1 cellular context compared by ENCODE assay signal in the genomic region with DNA sequence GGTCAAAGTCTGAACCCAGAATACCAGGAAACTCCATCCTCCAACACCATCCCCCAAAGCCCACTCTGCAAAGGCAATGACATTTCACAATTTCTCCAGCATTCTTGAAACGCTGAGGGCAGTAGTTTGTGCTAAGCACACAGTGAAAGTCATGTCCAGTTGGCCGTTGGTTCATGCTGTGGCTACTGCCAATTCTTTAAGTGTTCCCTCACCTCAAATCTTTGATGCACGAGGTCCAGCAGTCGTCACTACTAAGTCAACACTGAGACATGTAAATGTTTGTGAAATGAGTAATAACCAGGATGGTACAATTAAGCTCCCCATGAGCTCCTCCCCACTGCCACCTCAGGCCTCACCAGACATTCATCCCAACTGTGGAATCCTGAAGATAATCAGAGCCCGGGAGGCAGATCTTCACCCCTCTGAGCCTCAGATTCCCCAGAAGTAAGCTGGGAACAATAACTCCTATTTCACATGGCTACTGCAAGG.
TF ChIP-seq lines count a peak whose summit lies in the region.

No MANE protein-coding gene starts in this region.

TF ChIP-seq in HepG2, 621 proteins besides CTCF, POLR2A, EP300 and RAD21 (continued from another document and continues in another):
- TF ChIP-seq, protein P1, sequence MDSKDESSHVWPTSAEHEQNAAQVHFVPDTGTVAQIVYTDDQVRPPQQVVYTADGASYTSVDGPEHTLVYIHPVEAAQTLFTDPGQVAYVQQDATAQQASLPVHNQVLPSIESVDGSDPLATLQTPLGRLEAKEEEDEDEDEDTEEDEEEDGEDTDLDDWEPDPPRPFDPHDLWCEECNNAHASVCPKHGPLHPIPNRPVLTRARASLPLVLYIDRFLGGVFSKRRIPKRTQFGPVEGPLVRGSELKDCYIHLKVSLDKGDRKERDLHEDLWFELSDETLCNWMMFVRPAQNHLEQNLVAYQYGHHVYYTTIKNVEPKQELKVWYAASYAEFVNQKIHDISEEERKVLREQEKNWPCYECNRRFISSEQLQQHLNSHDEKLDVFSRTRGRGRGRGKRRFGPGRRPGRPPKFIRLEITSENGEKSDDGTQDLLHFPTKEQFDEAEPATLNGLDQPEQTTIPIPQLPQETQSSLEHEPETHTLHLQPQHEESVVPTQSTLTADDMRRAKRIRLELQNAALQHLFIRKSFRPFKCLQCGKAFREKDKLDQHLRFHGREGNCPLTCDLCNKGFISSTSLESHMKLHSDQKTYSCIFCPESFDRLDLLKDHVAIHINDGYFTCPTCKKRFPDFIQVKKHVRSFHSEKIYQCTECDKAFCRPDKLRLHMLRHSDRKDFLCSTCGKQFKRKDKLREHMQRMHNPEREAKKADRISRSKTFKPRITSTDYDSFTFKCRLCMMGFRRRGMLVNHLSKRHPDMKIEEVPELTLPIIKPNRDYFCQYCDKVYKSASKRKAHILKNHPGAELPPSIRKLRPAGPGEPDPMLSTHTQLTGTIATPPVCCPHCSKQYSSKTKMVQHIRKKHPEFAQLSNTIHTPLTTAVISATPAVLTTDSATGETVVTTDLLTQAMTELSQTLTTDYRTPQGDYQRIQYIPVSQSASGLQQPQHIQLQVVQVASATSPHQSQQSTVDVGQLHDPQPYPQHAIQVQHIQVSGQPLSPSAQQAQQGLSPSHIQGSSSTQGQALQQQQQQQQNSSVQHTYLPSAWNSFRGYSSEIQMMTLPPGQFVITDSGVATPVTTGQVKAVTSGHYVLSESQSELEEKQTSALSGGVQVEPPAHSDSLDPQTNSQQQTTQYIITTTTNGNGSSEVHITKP (CRISPR knock-in tag; IDR thresholded peaks at IDR 0.05; ENCODE audit: low read depth) = peak; percentile 81
- TF ChIP-seq, protein P2, sequence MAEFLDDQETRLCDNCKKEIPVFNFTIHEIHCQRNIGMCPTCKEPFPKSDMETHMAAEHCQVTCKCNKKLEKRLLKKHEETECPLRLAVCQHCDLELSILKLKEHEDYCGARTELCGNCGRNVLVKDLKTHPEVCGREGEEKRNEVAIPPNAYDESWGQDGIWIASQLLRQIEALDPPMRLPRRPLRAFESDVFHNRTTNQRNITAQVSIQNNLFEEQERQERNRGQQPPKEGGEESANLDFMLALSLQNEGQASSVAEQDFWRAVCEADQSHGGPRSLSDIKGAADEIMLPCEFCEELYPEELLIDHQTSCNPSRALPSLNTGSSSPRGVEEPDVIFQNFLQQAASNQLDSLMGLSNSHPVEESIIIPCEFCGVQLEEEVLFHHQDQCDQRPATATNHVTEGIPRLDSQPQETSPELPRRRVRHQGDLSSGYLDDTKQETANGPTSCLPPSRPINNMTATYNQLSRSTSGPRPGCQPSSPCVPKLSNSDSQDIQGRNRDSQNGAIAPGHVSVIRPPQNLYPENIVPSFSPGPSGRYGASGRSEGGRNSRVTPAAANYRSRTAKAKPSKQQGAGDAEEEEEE (CRISPR knock-in tag; IDR thresholded peaks at IDR 0.05; ENCODE audit: borderline replicate concordance) = no peak
- no peak for TF ChIP-seq NCOA1 (CRISPR knock-in tag; IDR thresholded peaks at IDR 0.05)
- TF ChIP-seq, protein P3, sequence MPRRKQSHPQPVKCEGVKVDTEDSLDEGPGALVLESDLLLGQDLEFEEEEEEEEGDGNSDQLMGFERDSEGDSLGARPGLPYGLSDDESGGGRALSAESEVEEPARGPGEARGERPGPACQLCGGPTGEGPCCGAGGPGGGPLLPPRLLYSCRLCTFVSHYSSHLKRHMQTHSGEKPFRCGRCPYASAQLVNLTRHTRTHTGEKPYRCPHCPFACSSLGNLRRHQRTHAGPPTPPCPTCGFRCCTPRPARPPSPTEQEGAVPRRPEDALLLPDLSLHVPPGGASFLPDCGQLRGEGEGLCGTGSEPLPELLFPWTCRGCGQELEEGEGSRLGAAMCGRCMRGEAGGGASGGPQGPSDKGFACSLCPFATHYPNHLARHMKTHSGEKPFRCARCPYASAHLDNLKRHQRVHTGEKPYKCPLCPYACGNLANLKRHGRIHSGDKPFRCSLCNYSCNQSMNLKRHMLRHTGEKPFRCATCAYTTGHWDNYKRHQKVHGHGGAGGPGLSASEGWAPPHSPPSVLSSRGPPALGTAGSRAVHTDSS (CRISPR knock-in tag; conservative IDR thresholded peaks at IDR 0.05) = no peak
- peak; percentile 63; the same call in 1 of the 2 replicates for TF ChIP-seq ERF (CRISPR knock-in tag; IDR thresholded peaks at IDR 0.05)
- TF ChIP-seq ARID2 (CRISPR knock-in tag; IDR thresholded peaks at IDR 0.05; ENCODE audit: borderline replicate concordance) = no peak
- TF ChIP-seq ZNF577 (CRISPR knock-in tag; IDR thresholded peaks at IDR 0.05; ENCODE audit: borderline replicate concordance, low read depth) = no peak
- no peak for TF ChIP-seq ZNF782 (CRISPR knock-in tag; IDR thresholded peaks at IDR 0.05; ENCODE audit: borderline replicate concordance)
- TF ChIP-seq, protein P4, sequence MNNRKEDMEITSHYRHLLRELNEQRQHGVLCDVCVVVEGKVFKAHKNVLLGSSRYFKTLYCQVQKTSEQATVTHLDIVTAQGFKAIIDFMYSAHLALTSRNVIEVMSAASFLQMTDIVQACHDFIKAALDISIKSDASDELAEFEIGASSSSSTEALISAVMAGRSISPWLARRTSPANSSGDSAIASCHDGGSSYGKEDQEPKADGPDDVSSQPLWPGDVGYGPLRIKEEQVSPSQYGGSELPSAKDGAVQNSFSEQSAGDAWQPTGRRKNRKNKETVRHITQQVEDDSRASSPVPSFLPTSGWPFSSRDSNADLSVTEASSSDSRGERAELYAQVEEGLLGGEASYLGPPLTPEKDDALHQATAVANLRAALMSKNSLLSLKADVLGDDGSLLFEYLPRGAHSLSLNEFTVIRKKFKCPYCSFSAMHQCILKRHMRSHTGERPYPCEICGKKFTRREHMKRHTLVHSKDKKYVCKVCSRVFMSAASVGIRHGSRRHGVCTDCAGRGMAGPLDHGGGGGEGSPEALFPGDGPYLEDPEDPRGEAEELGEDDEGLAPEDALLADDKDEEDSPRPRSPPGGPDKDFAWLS (CRISPR knock-in tag; IDR thresholded peaks at IDR 0.05; ENCODE audit: borderline replicate concordance) = no peak
- TF ChIP-seq ATRX (CRISPR knock-in tag; IDR thresholded peaks at IDR 0.05; ENCODE audit: borderline replicate concordance) = no peak
- no peak for TF ChIP-seq HOXD1 (CRISPR knock-in tag; IDR thresholded peaks at IDR 0.05)
- no peak for TF ChIP-seq ZNF430 (CRISPR knock-in tag; IDR thresholded peaks at IDR 0.05)
- TF ChIP-seq ZNF432 (CRISPR knock-in tag; IDR thresholded peaks at IDR 0.05; ENCODE audit: borderline replicate concordance) = no peak
- TF ChIP-seq, protein P5, sequence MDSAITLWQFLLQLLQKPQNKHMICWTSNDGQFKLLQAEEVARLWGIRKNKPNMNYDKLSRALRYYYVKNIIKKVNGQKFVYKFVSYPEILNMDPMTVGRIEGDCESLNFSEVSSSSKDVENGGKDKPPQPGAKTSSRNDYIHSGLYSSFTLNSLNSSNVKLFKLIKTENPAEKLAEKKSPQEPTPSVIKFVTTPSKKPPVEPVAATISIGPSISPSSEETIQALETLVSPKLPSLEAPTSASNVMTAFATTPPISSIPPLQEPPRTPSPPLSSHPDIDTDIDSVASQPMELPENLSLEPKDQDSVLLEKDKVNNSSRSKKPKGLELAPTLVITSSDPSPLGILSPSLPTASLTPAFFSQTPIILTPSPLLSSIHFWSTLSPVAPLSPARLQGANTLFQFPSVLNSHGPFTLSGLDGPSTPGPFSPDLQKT (CRISPR knock-in tag; IDR thresholded peaks at IDR 0.05; ENCODE audit: borderline replicate concordance) = no peak
- TF ChIP-seq, protein P6, sequence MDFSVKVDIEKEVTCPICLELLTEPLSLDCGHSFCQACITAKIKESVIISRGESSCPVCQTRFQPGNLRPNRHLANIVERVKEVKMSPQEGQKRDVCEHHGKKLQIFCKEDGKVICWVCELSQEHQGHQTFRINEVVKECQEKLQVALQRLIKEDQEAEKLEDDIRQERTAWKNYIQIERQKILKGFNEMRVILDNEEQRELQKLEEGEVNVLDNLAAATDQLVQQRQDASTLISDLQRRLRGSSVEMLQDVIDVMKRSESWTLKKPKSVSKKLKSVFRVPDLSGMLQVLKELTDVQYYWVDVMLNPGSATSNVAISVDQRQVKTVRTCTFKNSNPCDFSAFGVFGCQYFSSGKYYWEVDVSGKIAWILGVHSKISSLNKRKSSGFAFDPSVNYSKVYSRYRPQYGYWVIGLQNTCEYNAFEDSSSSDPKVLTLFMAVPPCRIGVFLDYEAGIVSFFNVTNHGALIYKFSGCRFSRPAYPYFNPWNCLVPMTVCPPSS (IDR thresholded peaks at IDR 0.05) = no peak
- peak; percentile 71; the same call in 1 of the 2 replicates for TF ChIP-seq PPARG (CRISPR knock-in tag; conservative IDR thresholded peaks at IDR 0.05)
- no peak for TF ChIP-seq NFATC3 (CRISPR knock-in tag; IDR thresholded peaks at IDR 0.05)
- TF ChIP-seq, protein P7, sequence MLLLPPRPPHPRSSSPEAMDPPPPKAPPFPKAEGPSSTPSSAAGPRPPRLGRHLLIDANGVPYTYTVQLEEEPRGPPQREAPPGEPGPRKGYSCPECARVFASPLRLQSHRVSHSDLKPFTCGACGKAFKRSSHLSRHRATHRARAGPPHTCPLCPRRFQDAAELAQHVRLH (CRISPR knock-in tag; IDR thresholded peaks at IDR 0.05; ENCODE audit: borderline replicate concordance, low read depth) = 0 out of 2 replicates have a peak, but pooled peaks have one; percentile 63
- no peak for TF ChIP-seq GABPB1 (CRISPR knock-in tag; IDR thresholded peaks at IDR 0.05)
- no peak for TF ChIP-seq ZNF556 (CRISPR knock-in tag; IDR thresholded peaks at IDR 0.05; ENCODE audit: borderline replicate concordance)
- TF ChIP-seq, protein P8, sequence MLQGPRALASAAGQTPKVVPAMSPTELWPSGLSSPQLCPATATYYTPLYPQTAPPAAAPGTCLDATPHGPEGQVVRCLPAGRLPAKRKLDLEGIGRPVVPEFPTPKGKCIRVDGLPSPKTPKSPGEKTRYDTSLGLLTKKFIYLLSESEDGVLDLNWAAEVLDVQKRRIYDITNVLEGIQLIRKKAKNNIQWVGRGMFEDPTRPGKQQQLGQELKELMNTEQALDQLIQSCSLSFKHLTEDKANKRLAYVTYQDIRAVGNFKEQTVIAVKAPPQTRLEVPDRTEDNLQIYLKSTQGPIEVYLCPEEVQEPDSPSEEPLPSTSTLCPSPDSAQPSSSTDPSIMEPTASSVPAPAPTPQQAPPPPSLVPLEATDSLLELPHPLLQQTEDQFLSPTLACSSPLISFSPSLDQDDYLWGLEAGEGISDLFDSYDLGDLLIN (CRISPR knock-in tag; IDR thresholded peaks at IDR 0.05; ENCODE audit: borderline replicate concordance) = no peak
- no peak for TF ChIP-seq KLF12 (CRISPR knock-in tag; IDR thresholded peaks at IDR 0.05; ENCODE audit: borderline replicate concordance)
- TF ChIP-seq SMARCE1 (IDR thresholded peaks at IDR 0.05; ENCODE audit: borderline replicate concordance) = no peak
- no peak for TF ChIP-seq ZKSCAN1 (IDR thresholded peaks at IDR 0.05; ENCODE audit: low read length)
- peak; percentile 82 for TF ChIP-seq TBX2 (CRISPR knock-in tag; IDR thresholded peaks at IDR 0.05; ENCODE audit: borderline replicate concordance)
- no peak for TF ChIP-seq FLYWCH1 (CRISPR knock-in tag; IDR thresholded peaks at IDR 0.05)
- TF ChIP-seq MTF1 (CRISPR knock-in tag; IDR thresholded peaks at IDR 0.05) = no peak
- TF ChIP-seq TOPORS (CRISPR knock-in tag; IDR thresholded peaks at IDR 0.05) = no peak
- no peak for TF ChIP-seq ZNF296 (CRISPR knock-in tag; conservative IDR thresholded peaks at IDR 0.05)
- no peak for TF ChIP-seq ZSCAN30 (CRISPR knock-in tag; IDR thresholded peaks at IDR 0.05)
- no peak for TF ChIP-seq ZFP90 (CRISPR knock-in tag; IDR thresholded peaks at IDR 0.05; ENCODE audit: borderline replicate concordance)
- no peak for TF ChIP-seq RELA (CRISPR knock-in tag; IDR thresholded peaks at IDR 0.05)
- TF ChIP-seq, protein P9, sequence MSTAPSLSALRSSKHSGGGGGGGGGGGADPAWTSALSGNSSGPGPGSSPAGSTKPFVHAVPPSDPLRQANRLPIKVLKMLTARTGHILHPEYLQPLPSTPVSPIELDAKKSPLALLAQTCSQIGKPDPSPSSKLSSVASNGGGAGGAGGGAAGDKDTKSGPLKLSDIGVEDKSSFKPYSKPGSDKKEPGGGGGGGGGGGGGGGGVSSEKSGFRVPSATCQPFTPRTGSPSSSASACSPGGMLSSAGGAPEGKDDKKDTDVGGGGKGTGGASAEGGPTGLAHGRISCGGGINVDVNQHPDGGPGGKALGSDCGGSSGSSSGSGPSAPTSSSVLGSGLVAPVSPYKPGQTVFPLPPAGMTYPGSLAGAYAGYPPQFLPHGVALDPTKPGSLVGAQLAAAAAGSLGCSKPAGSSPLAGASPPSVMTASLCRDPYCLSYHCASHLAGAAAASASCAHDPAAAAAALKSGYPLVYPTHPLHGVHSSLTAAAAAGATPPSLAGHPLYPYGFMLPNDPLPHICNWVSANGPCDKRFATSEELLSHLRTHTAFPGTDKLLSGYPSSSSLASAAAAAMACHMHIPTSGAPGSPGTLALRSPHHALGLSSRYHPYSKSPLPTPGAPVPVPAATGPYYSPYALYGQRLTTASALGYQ (CRISPR knock-in tag; IDR thresholded peaks at IDR 0.05) = no peak
- no peak for TF ChIP-seq TBP (CRISPR knock-in tag; IDR thresholded peaks at IDR 0.05)
- TF ChIP-seq, protein P10, sequence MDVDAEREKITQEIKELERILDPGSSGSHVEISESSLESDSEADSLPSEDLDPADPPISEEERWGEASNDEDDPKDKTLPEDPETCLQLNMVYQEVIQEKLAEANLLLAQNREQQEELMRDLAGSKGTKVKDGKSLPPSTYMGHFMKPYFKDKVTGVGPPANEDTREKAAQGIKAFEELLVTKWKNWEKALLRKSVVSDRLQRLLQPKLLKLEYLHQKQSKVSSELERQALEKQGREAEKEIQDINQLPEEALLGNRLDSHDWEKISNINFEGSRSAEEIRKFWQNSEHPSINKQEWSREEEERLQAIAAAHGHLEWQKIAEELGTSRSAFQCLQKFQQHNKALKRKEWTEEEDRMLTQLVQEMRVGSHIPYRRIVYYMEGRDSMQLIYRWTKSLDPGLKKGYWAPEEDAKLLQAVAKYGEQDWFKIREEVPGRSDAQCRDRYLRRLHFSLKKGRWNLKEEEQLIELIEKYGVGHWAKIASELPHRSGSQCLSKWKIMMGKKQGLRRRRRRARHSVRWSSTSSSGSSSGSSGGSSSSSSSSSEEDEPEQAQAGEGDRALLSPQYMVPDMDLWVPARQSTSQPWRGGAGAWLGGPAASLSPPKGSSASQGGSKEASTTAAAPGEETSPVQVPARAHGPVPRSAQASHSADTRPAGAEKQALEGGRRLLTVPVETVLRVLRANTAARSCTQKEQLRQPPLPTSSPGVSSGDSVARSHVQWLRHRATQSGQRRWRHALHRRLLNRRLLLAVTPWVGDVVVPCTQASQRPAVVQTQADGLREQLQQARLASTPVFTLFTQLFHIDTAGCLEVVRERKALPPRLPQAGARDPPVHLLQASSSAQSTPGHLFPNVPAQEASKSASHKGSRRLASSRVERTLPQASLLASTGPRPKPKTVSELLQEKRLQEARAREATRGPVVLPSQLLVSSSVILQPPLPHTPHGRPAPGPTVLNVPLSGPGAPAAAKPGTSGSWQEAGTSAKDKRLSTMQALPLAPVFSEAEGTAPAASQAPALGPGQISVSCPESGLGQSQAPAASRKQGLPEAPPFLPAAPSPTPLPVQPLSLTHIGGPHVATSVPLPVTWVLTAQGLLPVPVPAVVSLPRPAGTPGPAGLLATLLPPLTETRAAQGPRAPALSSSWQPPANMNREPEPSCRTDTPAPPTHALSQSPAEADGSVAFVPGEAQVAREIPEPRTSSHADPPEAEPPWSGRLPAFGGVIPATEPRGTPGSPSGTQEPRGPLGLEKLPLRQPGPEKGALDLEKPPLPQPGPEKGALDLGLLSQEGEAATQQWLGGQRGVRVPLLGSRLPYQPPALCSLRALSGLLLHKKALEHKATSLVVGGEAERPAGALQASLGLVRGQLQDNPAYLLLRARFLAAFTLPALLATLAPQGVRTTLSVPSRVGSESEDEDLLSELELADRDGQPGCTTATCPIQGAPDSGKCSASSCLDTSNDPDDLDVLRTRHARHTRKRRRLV (CRISPR knock-in tag; IDR thresholded peaks at IDR 0.05) = no peak
- TF ChIP-seq, protein P11, sequence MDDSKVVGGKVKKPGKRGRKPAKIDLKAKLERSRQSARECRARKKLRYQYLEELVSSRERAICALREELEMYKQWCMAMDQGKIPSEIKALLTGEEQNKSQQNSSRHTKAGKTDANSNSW (CRISPR knock-in tag; IDR thresholded peaks at IDR 0.05; ENCODE audit: borderline replicate concordance) = no peak
- no peak for TF ChIP-seq SSRP1 (CRISPR knock-in tag; IDR thresholded peaks at IDR 0.05)
- TF ChIP-seq ATAD3A (CRISPR knock-in tag; IDR thresholded peaks at IDR 0.05) = no peak
